In genomic region chr7:3673524-3673923, GRCh38 we compare ENCODE assay signal across 9 cellular contexts.
DNase-seq lines count a peak whose midpoint lies in the region; ATAC-seq and TF ChIP-seq lines count a peak whose summit lies in the region.
"Had no signal": no experiment of that assay in that cellular context is flagged by ENCODE, and none has a peak within 500 bp of the region (broad histone marks: within the 10 kb centered on the region; RNA-seq: fewer than 3 reads in every experiment).

No MANE protein-coding gene starts in this region.

- no peaks in the 10 kb centered on the region for H3K4me1 ChIP-seq in esophagus squamous epithelium

- peak; percentile 33 for DNase-seq in activated gamma-delta T cell treated with Interleukin-2 at 50 U/mL for 16 hours
- DNase-seq in activated gamma-delta T cell (lab: John Stamatoyannopoulos, UW) = no peak
- peak; percentile 6 to 43 for DNase-seq in activated CD4-positive, alpha-beta T cell treated with anti-CD3 and anti-CD28 coated beads, Interleukin-2, amount 50 U/mL, for 24 hours (ENCODE audit: low read depth in 1 of 2, low spot score in 1 of 2)
- no peak for DNase-seq in esophagus squamous epithelium (lab: John Stamatoyannopoulos, UW)
- DNase-seq in stimulated activated CD4-positive, alpha-beta T cell treated with anti-CD3 and anti-CD28 coated beads, Interleukin-12 subunit alpha, Interleukin-12 subunit beta, amount 100 ng/mL, for 4 hours = peak; percentile 61
- no peak for DNase-seq in SW480 (ENCODE audit: low spot score)

- no peak overlapping the region for H3K27ac ChIP-seq in esophagus squamous epithelium
- H3K27ac ChIP-seq: skin epidermis had no signal

- TF ChIP-seq CTCF in esophagus squamous epithelium (IDR thresholded peaks at IDR 0.05) = peak in 4 of 6 experiments; percentile 18 to 40 (median 20)

- intact Hi-C loops in esophagus squamous epithelium (cut with DNase I) = no loop called here

- no peak overlapping the region for H3K4me3 ChIP-seq in esophagus squamous epithelium
- H3K4me3 ChIP-seq: skin epidermis had no signal

- no peaks in the 10 kb centered on the region for H3K9me3 ChIP-seq in esophagus squamous epithelium

- no peaks in the 10 kb centered on the region for H3K36me3 ChIP-seq in esophagus squamous epithelium

- WGBS in esophagus squamous epithelium, 2 donors = 79% methylated on average over 5 of the region's 5 CpGs

- H3K27me3 ChIP-seq in esophagus squamous epithelium = no peaks in the 10 kb centered on the region

- no peak for TF ChIP-seq POLR2A in esophagus squamous epithelium (IDR thresholded peaks at IDR 0.05)

- ATAC-seq in HG03520 (IDR thresholded peaks at IDR 0.05; ENCODE audit: unreplicated experiment) (no peak), GM21390 (IDR thresholded peaks at IDR 0.05; ENCODE audit: unreplicated experiment) (no peak)

Comparison
In these comparisons a context has a peak if more than half of its experiments do, and no peak if none do; other contexts are left out.
1. DNase-seq: peak in activated gamma-delta T cell treated with Interleukin-2 at 50 U/mL for 16 hours (single experiment), activated CD4-positive, alpha-beta T cell treated with anti-CD3 and anti-CD28 coated beads, Interleukin-2, amount 50 U/mL, for 24 hours (2 of 2) and stimulated activated CD4-positive, alpha-beta T cell treated with anti-CD3 and anti-CD28 coated beads, Interleukin-12 subunit alpha, Interleukin-12 subunit beta, amount 100 ng/mL, for 4 hours (single experiment); none in activated gamma-delta T cell (single experiment), esophagus squamous epithelium (single experiment) and SW480 (single experiment).